In genomic region chr2:54954705-54955357, GRCh38 we compare ENCODE assay signal across 16 cellular contexts.
DNase-seq lines count a peak whose midpoint lies in the region; ATAC-seq and TF ChIP-seq lines count a peak whose summit lies in the region.
"Had no signal": no experiment of that assay in that cellular context is flagged by ENCODE, and none has a peak within 500 bp of the region (broad histone marks: within the 10 kb centered on the region; RNA-seq: fewer than 3 reads in every experiment).

No MANE protein-coding gene starts in this region.

- H3K4me3 ChIP-seq in brain microvascular endothelial cell (ENCODE audit: low read depth, low read length): no peak overlapping the region
- no peak overlapping the region for H3K4me3 ChIP-seq in breast epithelium
- H3K4me3 ChIP-seq: GM23248, MG63 had no signal

- H3K27me3 ChIP-seq in brain microvascular endothelial cell (replicated peaks) (no peaks in the 10 kb centered on the region), breast epithelium (no peaks in the 10 kb centered on the region)
- H3K27me3 ChIP-seq: BE2C, MG63 had no signal

- H3K4me1 Mint-ChIP-seq in T-cell: no peaks in the 10 kb centered on the region

- peak; percentile 56 for ATAC-seq in HG02610 (IDR thresholded peaks at IDR 0.05; ENCODE audit: unreplicated experiment)
- no peak for ATAC-seq in T-cell (replicated peaks in 1 of 4)
- ATAC-seq: Right ventricle myocardium inferior had no signal

- no peak overlapping the region for H3K27ac Mint-ChIP-seq in T-cell
- H3K27ac Mint-ChIP-seq: HFFc6 had no signal

- H3K9me3 ChIP-seq in breast epithelium: no peaks in the 10 kb centered on the region
- H3K9me3 ChIP-seq: BE2C, MG63 had no signal

- DNase-seq in left kidney (ENCODE audit: low read depth, low spot score) (peak; percentile 32), cardiac septum (ENCODE audit: low spot score) (no peak), brain microvascular endothelial cell (no peak), breast epithelium (ENCODE audit: low spot score in 2 of 2) (no peak), T-cell (no peak)
- DNase-seq: BE2C, DMS 273 treated with DMSO at 0.1 percent for 48 hours, GM23248, HFFc6, MG63, NCI-H1105, NCI-H187, NCI-H69 had no signal

- intact Hi-C loops in cardiac septum (cut with DNase I) (no loop called here), breast epithelium (cut with DNase I; ENCODE audit: low total_unique reads) (no loop called here)

- TF ChIP-seq POLR2A in breast epithelium (IDR thresholded peaks at IDR 0.05): no peak

- H3K27ac ChIP-seq in VCaP (peak overlapping the region; percentile 88), brain microvascular endothelial cell (no peak overlapping the region), breast epithelium (no peak overlapping the region)
- H3K27ac ChIP-seq: GM23248 had no signal

- H3K36me3 Mint-ChIP-seq in T-cell: no peaks in the 10 kb centered on the region

- H3K36me3 ChIP-seq in brain microvascular endothelial cell (replicated peaks) (no peaks in the 10 kb centered on the region), breast epithelium (no peaks in the 10 kb centered on the region)
- H3K36me3 ChIP-seq: BE2C, MG63 had no signal

- CTCF ChIA-PET in T-cell (lab: Charles Lee): no interaction called here

- in situ Hi-C loops in brain microvascular endothelial cell (cut with HindIII; ENCODE audit: low pct_ligation_motif_present, low sequenced_read_pairs): no loop called here

- POLR2A ChIA-PET in T-cell (lab: Charles Lee): interaction anchor here in 1 of 2 donors (0.5 kb wide), 1 partner anchor 24 kb away, joined by 5 read pairs; no protein-coding TSS in a partner anchor

- no peaks in the 10 kb centered on the region for H3K27me3 Mint-ChIP-seq in T-cell

- no peaks in the 10 kb centered on the region for H3K4me1 ChIP-seq in breast epithelium
- H3K4me1 ChIP-seq: BE2C had no signal

- no peak for TF ChIP-seq CTCF in VCaP (conservative IDR thresholded peaks at IDR 0.05)
- TF ChIP-seq CTCF in brain microvascular endothelial cell (IDR thresholded peaks at IDR 0.05; ENCODE audit: low read depth, low read length, missing control alignments): no peak
- no peak for TF ChIP-seq CTCF in breast epithelium (IDR thresholded peaks at IDR 0.05)

- no peaks in the 10 kb centered on the region for H3K9me3 Mint-ChIP-seq in T-cell
- H3K9me3 Mint-ChIP-seq: HFFc6 had no signal

- H3K4me3 Mint-ChIP-seq in T-cell: no peak overlapping the region
- H3K4me3 Mint-ChIP-seq: HFFc6 had no signal
